Comparison of ENCODE assay signal across 1 cellular context in the genomic region with DNA sequence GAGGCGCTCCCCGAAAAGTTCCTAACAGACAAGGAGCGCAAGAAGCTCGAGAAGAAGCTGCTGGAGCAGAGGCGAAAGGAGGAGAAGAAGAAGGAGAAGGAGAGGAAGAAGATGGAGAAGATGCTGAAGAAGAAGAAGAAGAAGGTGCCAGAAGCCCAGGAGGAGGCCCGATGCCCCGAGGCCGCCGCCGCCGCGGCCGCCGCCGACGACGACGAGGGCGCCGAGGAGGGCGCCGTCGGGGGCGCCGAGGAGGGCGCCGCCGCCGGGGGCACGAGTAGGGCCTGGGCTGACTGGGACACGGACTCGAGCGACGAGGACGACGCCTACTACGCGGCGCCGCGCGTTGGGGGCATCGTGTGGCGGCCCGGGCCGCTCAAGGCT.
TF ChIP-seq lines count a peak whose summit lies in the region.

No MANE protein-coding gene starts in this region.

TF ChIP-seq in SK-N-SH treated with all-trans-retinoic acid at 6 μM for 48 hours, 23 proteins besides CTCF, POLR2A, EP300 and RAD21 (continued from another document):
- TF ChIP-seq, protein P1, sequence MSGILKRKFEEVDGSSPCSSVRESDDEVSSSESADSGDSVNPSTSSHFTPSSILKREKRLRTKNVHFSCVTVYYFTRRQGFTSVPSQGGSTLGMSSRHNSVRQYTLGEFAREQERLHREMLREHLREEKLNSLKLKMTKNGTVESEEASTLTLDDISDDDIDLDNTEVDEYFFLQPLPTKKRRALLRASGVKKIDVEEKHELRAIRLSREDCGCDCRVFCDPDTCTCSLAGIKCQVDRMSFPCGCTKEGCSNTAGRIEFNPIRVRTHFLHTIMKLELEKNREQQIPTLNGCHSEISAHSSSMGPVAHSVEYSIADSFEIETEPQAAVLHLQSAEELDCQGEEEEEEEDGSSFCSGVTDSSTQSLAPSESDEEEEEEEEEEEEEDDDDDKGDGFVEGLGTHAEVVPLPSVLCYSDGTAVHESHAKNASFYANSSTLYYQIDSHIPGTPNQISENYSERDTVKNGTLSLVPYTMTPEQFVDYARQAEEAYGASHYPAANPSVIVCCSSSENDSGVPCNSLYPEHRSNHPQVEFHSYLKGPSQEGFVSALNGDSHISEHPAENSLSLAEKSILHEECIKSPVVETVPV (CRISPR knock-in tag; IDR thresholded peaks at IDR 0.05) = no peak
- TF ChIP-seq ZNF8 (CRISPR knock-in tag; IDR thresholded peaks at IDR 0.05) (no peak), OSR1 (CRISPR knock-in tag; IDR thresholded peaks at IDR 0.05) (no peak), SNAI2 (CRISPR knock-in tag; IDR thresholded peaks at IDR 0.05) (no peak), ZFP30 (CRISPR knock-in tag; IDR thresholded peaks at IDR 0.05) (no peak), RARB (CRISPR knock-in tag; IDR thresholded peaks at IDR 0.05) (no peak), ZNF565 (CRISPR knock-in tag; conservative IDR thresholded peaks at IDR 0.05; ENCODE audit: low read depth) (no peak)
- TF ChIP-seq, protein P2, sequence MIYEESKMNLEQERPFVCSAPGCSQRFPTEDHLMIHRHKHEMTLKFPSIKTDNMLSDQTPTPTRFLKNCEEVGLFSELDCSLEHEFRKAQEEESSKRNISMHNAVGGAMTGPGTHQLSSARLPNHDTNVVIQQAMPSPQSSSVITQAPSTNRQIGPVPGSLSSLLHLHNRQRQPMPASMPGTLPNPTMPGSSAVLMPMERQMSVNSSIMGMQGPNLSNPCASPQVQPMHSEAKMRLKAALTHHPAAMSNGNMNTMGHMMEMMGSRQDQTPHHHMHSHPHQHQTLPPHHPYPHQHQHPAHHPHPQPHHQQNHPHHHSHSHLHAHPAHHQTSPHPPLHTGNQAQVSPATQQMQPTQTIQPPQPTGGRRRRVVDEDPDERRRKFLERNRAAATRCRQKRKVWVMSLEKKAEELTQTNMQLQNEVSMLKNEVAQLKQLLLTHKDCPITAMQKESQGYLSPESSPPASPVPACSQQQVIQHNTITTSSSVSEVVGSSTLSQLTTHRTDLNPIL (CRISPR knock-in tag; IDR thresholded peaks at IDR 0.05; ENCODE audit: low read depth) = no peak
